Comparison of ENCODE assay signal across 13 cellular contexts in the genomic region with DNA sequence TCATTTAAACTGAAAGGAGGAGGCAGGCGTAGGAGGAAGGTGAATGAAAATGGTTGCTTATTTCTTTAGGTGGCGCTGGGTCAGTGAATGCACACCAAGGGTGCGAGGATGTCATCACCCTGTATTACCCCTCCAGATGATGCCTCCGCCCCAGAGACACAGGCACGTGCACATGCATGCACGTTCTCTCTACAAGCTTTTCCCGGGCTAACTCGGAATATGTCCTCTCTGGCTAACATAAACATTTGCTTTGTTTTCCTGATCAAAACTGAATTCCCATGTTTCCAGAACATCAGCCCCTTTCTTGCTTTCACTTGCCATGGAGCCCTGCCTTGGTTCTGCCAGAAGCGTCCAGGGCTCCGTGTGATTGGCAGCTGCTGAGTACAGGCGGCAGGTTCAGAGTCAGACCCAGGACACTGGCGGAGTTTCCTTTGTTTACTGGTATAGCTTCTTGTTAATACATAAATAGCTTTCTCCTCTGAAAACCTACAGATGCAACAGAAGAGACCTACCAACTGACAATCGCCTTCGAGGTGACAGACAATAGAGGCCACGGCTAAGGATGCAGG.
DNase-seq lines count a peak whose midpoint lies in the region; ATAC-seq and TF ChIP-seq lines count a peak whose summit lies in the region.
"Had no signal": no experiment of that assay in that cellular context is flagged by ENCODE, and none has a peak within 500 bp of the region (broad histone marks: within the 10 kb centered on the region; RNA-seq: fewer than 3 reads in every experiment).

No MANE protein-coding gene starts in this region.

- H3K4me3 Mint-ChIP-seq in activated CD4-positive, alpha-beta T cell treated with anti-CD3 and anti-CD28 coated beads for 36 hours, result peak overlapping the region; percentile 55
- H3K4me3 Mint-ChIP-seq in progenitor cell of endocrine pancreas (ENCODE audit: low read depth), result no peak overlapping the region

- peaks cover 10% of the 10 kb centered on the region for H3K27me3 Mint-ChIP-seq in activated CD4-positive, alpha-beta T cell treated with anti-CD3 and anti-CD28 coated beads for 36 hours
- peaks cover 49% of the 10 kb centered on the region for H3K27me3 Mint-ChIP-seq in progenitor cell of endocrine pancreas

- no peaks in the 10 kb centered on the region for H3K79me2 ChIP-seq in fibroblast of lung (ENCODE audit: control insufficient read depth, insufficient read depth, low read length)

- H3K4me2 ChIP-seq in fibroblast of lung (ENCODE audit: extremely low read depth, insufficient read depth, low read length), result peak overlapping the region; percentile 77
- H3K4me2 ChIP-seq: KMS-11 had no signal

- intact Hi-C loops in activated CD4-positive, alpha-beta T cell treated with anti-CD3 and anti-CD28 coated beads for 36 hours (cut with DNase I, micrococcal nuclease), result no loop called here
- intact Hi-C loops in sigmoid colon (cut with DNase I), result no loop called here

- no peak for DNase-seq in activated CD4-positive, alpha-beta T cell treated with anti-CD3 and anti-CD28 coated beads for 36 hours
- DNase-seq in activated CD4-positive, alpha-beta T cell treated with anti-CD3 and anti-CD28 coated beads for 4 hours, result no peak
- DNase-seq in RWPE1 (ENCODE audit: low spot score) (no peak), fibroblast of lung (ENCODE audit: low read depth in 2 of 2) (no peak), sigmoid colon (no peak), progenitor cell of endocrine pancreas (ENCODE audit: low spot score, unreplicated experiment) (no peak)
- no peak for DNase-seq in activated CD8-positive, alpha-beta memory T cell treated with anti-CD3 and anti-CD28 coated beads, Interleukin-2, amount 50 U/mL, for 48 hours
- DNase-seq: hippocampal formation, NCI-H1930, trophoblast cell had no signal

- no peak overlapping the region for H3K27ac Mint-ChIP-seq in activated CD4-positive, alpha-beta T cell treated with anti-CD3 and anti-CD28 coated beads for 36 hours
- no peak overlapping the region for H3K27ac Mint-ChIP-seq in progenitor cell of endocrine pancreas

- no peaks in the 10 kb centered on the region for H3K9me3 ChIP-seq in fibroblast of lung (ENCODE audit: control insufficient read depth, insufficient read depth, low read depth, low read length)
- no peaks in the 10 kb centered on the region for H3K9me3 ChIP-seq in sigmoid colon
- H3K9me3 ChIP-seq: ovary had no signal

- no peaks in the 10 kb centered on the region for H3K4me1 ChIP-seq in fibroblast of lung (ENCODE audit: control insufficient read depth, extremely low read depth, insufficient read depth, low read length)
- peaks cover 0 to 15% (median 4%) of the 10 kb centered on the region in 4 donors for H3K4me1 ChIP-seq in sigmoid colon

- H3K9ac ChIP-seq in fibroblast of lung (ENCODE audit: insufficient read depth, low read length), result no peak overlapping the region
- H3K9ac ChIP-seq: KMS-11 had no signal

- 47 to 76% methylated on average over 15 of the region's 15 CpGs for WGBS in sigmoid colon, 2 donors

- no peak for ATAC-seq in activated CD4-positive, alpha-beta T cell treated with anti-CD3 and anti-CD28 coated beads for 36 hours
- no peak for ATAC-seq in GM19351 (IDR thresholded peaks at IDR 0.05; ENCODE audit: unreplicated experiment)

- TF ChIP-seq CTCF in RWPE1 (conservative IDR thresholded peaks at IDR 0.05; ENCODE audit: low read depth) (no peak), fibroblast of lung (conservative IDR thresholded peaks at IDR 0.05 in 1 of 2, IDR thresholded peaks at IDR 0.05 in 1 of 2; ENCODE audit: low read depth in 1 of 2, low read length in 2 of 2) (no peak), sigmoid colon (IDR thresholded peaks at IDR 0.05) (no peak), progenitor cell of endocrine pancreas (IDR thresholded peaks at IDR 0.05; ENCODE audit: unreplicated experiment) (no peak)

- H3K27me3 ChIP-seq in fibroblast of lung (ENCODE audit: control insufficient read depth, insufficient read depth, low read length) (peaks cover 5% of the 10 kb centered on the region), sigmoid colon (no peaks in the 10 kb centered on the region)
- H3K27me3 ChIP-seq: ovary had no signal

- H3K9me3 Mint-ChIP-seq in activated CD4-positive, alpha-beta T cell treated with anti-CD3 and anti-CD28 coated beads for 36 hours (ENCODE audit: low read depth), result no peaks in the 10 kb centered on the region
- H3K9me3 Mint-ChIP-seq in progenitor cell of endocrine pancreas (ENCODE audit: low read depth), result no peaks in the 10 kb centered on the region

- H3K27ac ChIP-seq in RWPE1 (peak overlapping the region; percentile 67), fibroblast of lung (ENCODE audit: insufficient read depth, low read length) (no peak overlapping the region), sigmoid colon (peak overlapping the region in 1 of 4 donors; percentile 43)
- H3K27ac ChIP-seq: KMS-11, ovary had no signal

- TF ChIP-seq POLR2A in sigmoid colon (IDR thresholded peaks at IDR 0.05), result no peak

- no peak overlapping the region for H2AFZ ChIP-seq in fibroblast of lung (ENCODE audit: low read length)

- CTCF ChIA-PET in activated CD4-positive, alpha-beta T cell treated with anti-CD3 and anti-CD28 coated beads for 36 hours (lab: Charles Lee), result interaction anchor here (0.5 to 1.4 kb wide), 4 partner anchors 8 to 216 kb away, joined by 3 read pairs; no protein-coding TSS in a partner anchor
- CTCF ChIA-PET in RWPE1 (lab: Yijun Ruan, JAX), result interaction anchor here (1.4 kb wide), 1 partner anchor 17 kb away, joined by 5 read pairs; no protein-coding TSS in a partner anchor

- H3K4me1 Mint-ChIP-seq in activated CD4-positive, alpha-beta T cell treated with anti-CD3 and anti-CD28 coated beads for 36 hours, result peaks cover 39% of the 10 kb centered on the region
- peaks cover 3% of the 10 kb centered on the region for H3K4me1 Mint-ChIP-seq in progenitor cell of endocrine pancreas (ENCODE audit: low read depth)

- no peaks in the 10 kb centered on the region for H4K20me1 ChIP-seq in fibroblast of lung (ENCODE audit: control insufficient read depth, extremely low read depth, insufficient read depth, low read length)

- H3K36me3 ChIP-seq in fibroblast of lung (ENCODE audit: control insufficient read depth, insufficient read depth, low read length) (no peaks in the 10 kb centered on the region), sigmoid colon (no peaks in the 10 kb centered on the region)
- H3K36me3 ChIP-seq: ovary had no signal

- H3K4me3 ChIP-seq in fibroblast of lung (replicated peaks in 1 of 4; ENCODE audit: control extremely low read depth in 1 of 4, insufficient read depth in 1 of 4, low read depth in 3 of 4, low read length in 4 of 4), result peak overlapping the region in 3 of 4 experiments; percentile 19 to 37 (median 30)
- peak overlapping the region in 3 of 4 donors; percentile 7 to 40 (median 32) for H3K4me3 ChIP-seq in sigmoid colon
- H3K4me3 ChIP-seq: ovary had no signal

- no peak for TF ChIP-seq EP300 in sigmoid colon (IDR thresholded peaks at IDR 0.05)

- POLR2A ChIA-PET in activated CD4-positive, alpha-beta T cell treated with anti-CD3 and anti-CD28 coated beads for 36 hours (lab: Charles Lee), result interaction anchor here (0.6 kb wide), 1 partner anchor 27 kb away, joined by 5 read pairs; no protein-coding TSS in a partner anchor
- POLR2A ChIA-PET in RWPE1 (lab: Yijun Ruan, JAX; ENCODE audit: low non-redundant PET), result no interaction called here

- no peaks in the 10 kb centered on the region for H3K36me3 Mint-ChIP-seq in activated CD4-positive, alpha-beta T cell treated with anti-CD3 and anti-CD28 coated beads for 36 hours (ENCODE audit: low read depth)
- no peaks in the 10 kb centered on the region for H3K36me3 Mint-ChIP-seq in progenitor cell of endocrine pancreas (ENCODE audit: insufficient read depth)
